In the genomic region with DNA sequence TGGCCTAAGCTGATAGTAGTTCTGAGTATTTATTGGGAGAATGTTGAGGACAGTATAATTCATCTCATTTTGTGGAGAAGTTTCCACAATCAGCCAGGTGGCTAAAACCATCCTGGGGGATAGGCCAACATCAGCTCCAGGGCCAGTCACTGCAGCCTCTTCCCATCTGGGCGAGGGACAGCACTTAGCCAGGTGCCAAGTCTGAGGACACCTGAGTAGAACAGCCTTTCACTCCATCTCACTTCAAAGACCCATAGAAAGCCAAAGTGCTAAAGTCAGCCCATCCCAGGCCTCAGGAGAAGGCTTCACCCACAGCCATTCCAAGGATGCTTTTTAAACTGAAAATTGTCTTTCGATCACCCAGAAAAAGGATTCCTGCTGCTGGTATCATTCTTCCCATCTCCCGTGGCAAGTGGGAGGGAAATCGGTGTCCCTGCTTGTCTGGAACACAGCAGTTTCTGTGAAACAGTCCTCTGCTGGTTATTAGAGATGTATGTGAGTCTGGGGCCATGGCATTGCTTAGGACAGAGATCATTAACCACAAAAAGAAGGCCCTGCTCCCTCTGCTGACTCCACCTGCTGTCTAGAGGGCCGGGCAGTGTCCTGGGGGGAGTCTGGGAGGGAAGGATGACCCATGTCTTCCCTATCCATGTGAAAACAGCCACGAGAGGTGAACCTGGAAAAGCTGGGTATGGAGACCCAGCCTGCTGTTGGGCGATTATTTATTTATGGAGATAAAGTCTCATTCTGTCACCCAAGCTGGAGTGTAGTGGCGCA, we compare ENCODE assay signal across 14 cellular contexts. TPM values are rescaled to one million over a fixed set of nuclear protein-coding genes. Genes with fewer than 3 reads are reported as not detected.
DNase-seq lines count a peak whose midpoint lies in the region; ATAC-seq, FAIRE-seq and TF ChIP-seq lines count a peak whose summit lies in the region.
"Had no signal": no experiment of that assay in that cellular context is flagged by ENCODE, and none has a peak within 500 bp of the region (broad histone marks: within the 10 kb centered on the region; RNA-seq: fewer than 3 reads in every experiment).

No MANE protein-coding gene starts in this region.

- DNase-seq in A673 (ENCODE audit: low spot score): no peak
- DNase-seq in H7: peak; percentile 36
- no peak for DNase-seq in body of pancreas
- DNase-seq in myocyte (ENCODE audit: low read depth): peak; percentile 61
- DNase-seq in dedifferentiated amniotic fluid mesenchymal stem cell (ENCODE audit: extremely low spot score): no peak
- no peak for DNase-seq in neuronal stem cell (ENCODE audit: low spot score)
- no peak for DNase-seq in superior temporal gyrus (ENCODE audit: extremely low spot score)
- no peak for DNase-seq in GM12891 (ENCODE audit: insufficient read length, low spot score)
- DNase-seq: activated CD4-positive, alpha-beta T cell treated with anti-CD3 and anti-CD28 coated beads for 1 hour; activated effector memory CD4-positive, alpha-beta T cell treated with anti-CD3 and anti-CD28 coated beads, Interleukin-2, amount 50 U/mL, for 16 hours; AML-193; heart right ventricle had no signal

- H3K4ac ChIP-seq in neuronal stem cell (ENCODE audit: low read length): no peak overlapping the region

- TSS peak; percentile 5 for BruUV-seq in A673 (replicated peaks; lab: Mats Ljungman, UMichigan)

- TF ChIP-seq CTCF in A673 (conservative IDR thresholded peaks at IDR 0.05; ENCODE audit: low read depth, low read length): no peak
- peak in 1 of 7 experiments; percentile 1 for TF ChIP-seq CTCF in body of pancreas (IDR thresholded peaks at IDR 0.05)

- H3K9ac ChIP-seq in neuronal stem cell (ENCODE audit: low read depth, low read length, poor library complexity): no peak overlapping the region

- no peak overlapping the region for H2AFZ ChIP-seq in neuronal stem cell (ENCODE audit: low read length)

- no peak overlapping the region for H2BK120ac ChIP-seq in neuronal stem cell (ENCODE audit: low read depth, low read length)

- H4K91ac ChIP-seq in neuronal stem cell (ENCODE audit: low read depth, low read length, poor library complexity): no peak overlapping the region

- POLR2A ChIA-PET in A673 (lab: Charles Lee; ENCODE audit: low non-redundant PET): interaction anchor here (0.7 kb wide), 1 partner anchor 473 kb away, joined by 11 read pairs; no protein-coding TSS in a partner anchor

- H3K9me3 ChIP-seq in A673 (ENCODE audit: low read depth, low read length, poor library complexity, severe bottlenecking): no peaks in the 10 kb centered on the region
- no peaks in the 10 kb centered on the region for H3K9me3 ChIP-seq in body of pancreas
- H3K9me3 ChIP-seq in neuronal stem cell (replicated peaks in 1 of 2; ENCODE audit: control insufficient read depth in 2 of 2, insufficient read depth in 1 of 2, low read depth in 1 of 2, low read length in 2 of 2): no peaks in the 10 kb centered on the region
- H3K9me3 ChIP-seq: heart right ventricle, prostate gland had no signal

- H2AK5ac ChIP-seq in neuronal stem cell (ENCODE audit: low read depth, low read length): no peak overlapping the region

- TF ChIP-seq POLR2A in body of pancreas (IDR thresholded peaks at IDR 0.05) (no peak), GM12891 (IDR thresholded peaks at IDR 0.05; ENCODE audit: low read depth, low read length) (no peak; the same call in 1 of the 2 replicates)

- WGBS in body of pancreas, 2 donors: 89 to 96% methylated on average over 8 of the region's 8 CpGs
- WGBS in neuronal stem cell (ENCODE audit: extremely low coverage in 2 of 2, insufficient read length in 2 of 2, insufficient replicate concordance in 1 of 2), 2 donors: no CpG with 5 or more reads among the region's 8 CpGs

- no peak overlapping the region for H3K18ac ChIP-seq in neuronal stem cell (ENCODE audit: low read length)

- no peak for ATAC-seq in body of pancreas

- no peak for FAIRE-seq in GM12891 (lab: Jason Lieb, UNC)

- H2BK12ac ChIP-seq in neuronal stem cell (ENCODE audit: low read length): no peak overlapping the region

- intact Hi-C loops in A673 (cut with micrococcal nuclease; ENCODE audit: unreplicated experiment): loop anchor here (5.0 kb wide), 1 partner anchor 333 kb away; no protein-coding TSS in a partner anchor
- intact Hi-C loops in body of pancreas (cut with DNase I): no loop called here

- H3K4me3 ChIP-seq in A673 (ENCODE audit: low read depth, low read length, poor library complexity, severe bottlenecking) (no peak overlapping the region), H7 (ENCODE audit: insufficient read depth, low read depth, low read length) (no peak overlapping the region), body of pancreas (no peak overlapping the region), neuronal stem cell (ENCODE audit: low read length in 2 of 2) (no peak overlapping the region)
- H3K4me3 ChIP-seq: heart right ventricle, prostate gland had no signal

- CTCF ChIA-PET in A673 (lab: Charles Lee): no interaction called here

- H3K36me3 ChIP-seq in A673 (ENCODE audit: insufficient read depth, low read length, poor library complexity, severe bottlenecking) (peaks cover 23% of the 10 kb centered on the region), H7 (replicated peaks; ENCODE audit: control insufficient read depth, insufficient read depth, low read length) (peaks cover 8% of the 10 kb centered on the region), body of pancreas (replicated peaks in 1 of 2; ENCODE audit: insufficient read depth in 1 of 2, low read depth in 2 of 2) (no peaks in the 10 kb centered on the region), neuronal stem cell (replicated peaks in 1 of 2; ENCODE audit: control insufficient read depth in 2 of 2, insufficient read depth in 2 of 2, low read length in 2 of 2) (peaks cover 12 to 72% of the 10 kb centered on the region in 2 donors)
- H3K36me3 ChIP-seq: prostate gland had no signal

- H2BK15ac ChIP-seq in neuronal stem cell (ENCODE audit: low read length): no peak overlapping the region

- no peaks in the 10 kb centered on the region for H3K27me3 ChIP-seq in A673 (replicated peaks; ENCODE audit: insufficient read depth, low read depth, low read length, poor library complexity)
- H3K27me3 ChIP-seq in H7 (ENCODE audit: control insufficient read depth, insufficient read depth, low read length): no peaks in the 10 kb centered on the region
- H3K27me3 ChIP-seq in body of pancreas: no peaks in the 10 kb centered on the region
- no peaks in the 10 kb centered on the region for H3K27me3 ChIP-seq in neuronal stem cell (ENCODE audit: control insufficient read depth in 3 of 3, insufficient read depth in 3 of 3, low read depth in 1 of 3, low read length in 3 of 3)
- H3K27me3 ChIP-seq: heart right ventricle had no signal

- no peak overlapping the region for H3K4me2 ChIP-seq in neuronal stem cell (ENCODE audit: insufficient read depth, low read length, poor library complexity, severe bottlenecking)

- H4K8ac ChIP-seq in neuronal stem cell (ENCODE audit: low read depth, low read length): no peak overlapping the region

- H3K4me1 ChIP-seq in A673 (ENCODE audit: insufficient read depth, low read length, poor library complexity, severe bottlenecking) (peaks cover 13% of the 10 kb centered on the region), body of pancreas (peaks cover 12% of the 10 kb centered on the region), neuronal stem cell (ENCODE audit: control insufficient read depth in 2 of 2, insufficient read depth in 1 of 2, low read depth in 1 of 2, low read length in 2 of 2) (peaks cover 0 to 11% of the 10 kb centered on the region in 2 donors)

- no peaks in the 10 kb centered on the region for H3K79me1 ChIP-seq in neuronal stem cell (ENCODE audit: low read depth, low read length)

- H3K14ac ChIP-seq in neuronal stem cell (ENCODE audit: low read length): no peak overlapping the region

- no peak overlapping the region for H3K27ac ChIP-seq in A673 (ENCODE audit: low read depth, low read length, poor library complexity, severe bottlenecking)
- peak overlapping the region in 3 of 4 donors; percentile 4 to 41 (median 28) for H3K27ac ChIP-seq in body of pancreas
- H3K27ac ChIP-seq in neuronal stem cell (replicated peaks; ENCODE audit: low read length): no peak overlapping the region
- H3K27ac ChIP-seq: epithelial cell of prostate, heart right ventricle, prostate gland had no signal

- no peak overlapping the region for H2BK5ac ChIP-seq in neuronal stem cell (ENCODE audit: low read length)

- no peak overlapping the region for H3K23ac ChIP-seq in neuronal stem cell (ENCODE audit: low read depth, low read length, poor library complexity)

TF ChIP-seq in GM12891, 5 proteins besides CTCF, POLR2A, EP300 and RAD21:
- TF ChIP-seq TAF1 (IDR thresholded peaks at IDR 0.05; ENCODE audit: low read depth, low read length) (no peak), POU2F2 (IDR thresholded peaks at IDR 0.05; ENCODE audit: low read depth, low read length) (no peak), SPI1 (IDR thresholded peaks at IDR 0.05; ENCODE audit: low read depth, low read length) (no peak), POLR2AphosphoS5 (IDR thresholded peaks at IDR 0.05; ENCODE audit: low read depth, low read length) (no peak), PAX5 (IDR thresholded peaks at IDR 0.05; ENCODE audit: insufficient read depth, low read length, severe bottlenecking) (no peak)
TF ChIP-seq in GM12891: peak in this region for 0.

RNA-seq across cellular contexts. Expression of a gene that starts 9.6 kb away (rescaled TPM):
- total RNA-seq in A673 (2021) (9.1 and 13.8 TPM in 2 replicates), body of pancreas (10 to 100 TPM in 1 of 2 donors, 1 to 10 TPM in 1; 3.3 to 12.7 TPM), myocyte (0.26 and 2.5 TPM in 2 replicates)
- 5.6 and 7.4 TPM in 2 replicates for total RNA-seq in H7 (2014; rRNA removed; shearing (Covaris generic))
- polyA plus RNA-seq in myocyte (2012): 2.2 TPM
- polyA plus RNA-seq in neuronal stem cell (2013, experiment 1 of 2): 26.8 TPM
- polyA plus RNA-seq in neuronal stem cell (2013, experiment 2 of 2): 28.4 TPM
- polyA plus RNA-seq in GM12891 (2012; ENCODE audit: low read depth, missing spikeins): 2.8 TPM

RNA-seq across cellular contexts. Expression of a gene that starts 34.0 kb away (rescaled TPM):
- total RNA-seq in A673 (2021): 75.4 and 84.7 TPM in 2 replicates
- total RNA-seq in H7 (2014; rRNA removed; shearing (Covaris generic)): 32.5 and 33.7 TPM in 2 replicates
- total RNA-seq in body of pancreas: 10 to 100 TPM; 12.7 to 21.1 TPM
- 14.1 and 16.0 TPM in 2 replicates for total RNA-seq in myocyte
- polyA plus RNA-seq in myocyte (2012): 14.9 TPM
- polyA plus RNA-seq in neuronal stem cell (2013, experiment 1 of 2): 19.2 TPM
- 19.5 TPM for polyA plus RNA-seq in neuronal stem cell (2013, experiment 2 of 2)
- 26.1 TPM for polyA plus RNA-seq in GM12891 (2012; ENCODE audit: low read depth, missing spikeins)

Comparison
In these comparisons a context has a peak if more than half of its experiments do, and no peak if none do; other contexts are left out.
1. DNase-seq: peak in H7 (single experiment) and myocyte (single experiment); none in A673 (single experiment), body of pancreas (0 of 4), dedifferentiated amniotic fluid mesenchymal stem cell (single experiment), neuronal stem cell (single experiment), superior temporal gyrus (single experiment) and GM12891 (single experiment).
2. H3K27ac ChIP-seq: peak in body of pancreas (3 of 4); none in A673 (single experiment) and neuronal stem cell (single experiment).